ENCODE assay signal across 8 cellular contexts in genomic region chr1:244801246-244801645, GRCh38. TPM values are rescaled to one million over a fixed set of nuclear protein-coding genes. Genes with fewer than 3 reads are reported as not detected.
A peak's percentile ranks its signal among the peaks of the same experiment; 100 is the strongest.
DNase-seq lines count a peak whose midpoint lies in the region; ATAC-seq and TF ChIP-seq lines count a peak whose summit lies in the region.

No MANE protein-coding gene starts in this region.

- no peaks in the 10 kb centered on the region for H3K4me1 ChIP-seq in naive thymus-derived CD4-positive, alpha-beta T cell (ENCODE audit: control insufficient read depth in 2 of 2, insufficient read depth in 2 of 2, low read length in 2 of 2)

- H3K9me3 Mint-ChIP-seq in activated CD4-positive, alpha-beta T cell treated with anti-CD3 and anti-CD28 coated beads, Interleukin-2, amount 10 ng/mL, durations not matched to agents 7 days and 5 days, result no peaks in the 10 kb centered on the region
- no peaks in the 10 kb centered on the region for H3K9me3 Mint-ChIP-seq in naive thymus-derived CD4-positive, alpha-beta T cell
- no peaks in the 10 kb centered on the region for H3K9me3 Mint-ChIP-seq in type B pancreatic cell

- no peaks in the 10 kb centered on the region for H3K36me3 ChIP-seq in naive thymus-derived CD4-positive, alpha-beta T cell (ENCODE audit: control insufficient read depth in 2 of 3, insufficient read depth in 3 of 3, low read length in 3 of 3)

- H3K4me1 Mint-ChIP-seq in activated CD4-positive, alpha-beta T cell treated with anti-CD3 and anti-CD28 coated beads, Interleukin-2, amount 10 ng/mL, durations not matched to agents 7 days and 5 days, result no peaks in the 10 kb centered on the region
- H3K4me1 Mint-ChIP-seq in naive thymus-derived CD4-positive, alpha-beta T cell, result peaks cover 0 to 5% (median 3%) of the 10 kb centered on the region in 7 donors
- H3K4me1 Mint-ChIP-seq in type B pancreatic cell (ENCODE audit: unreplicated experiment), result no peaks in the 10 kb centered on the region

- no peaks in the 10 kb centered on the region for H3K9me3 ChIP-seq in naive thymus-derived CD4-positive, alpha-beta T cell (ENCODE audit: control insufficient read depth in 2 of 3, low read length in 3 of 3)

- no peak overlapping the region for H3K4me3 Mint-ChIP-seq in activated CD4-positive, alpha-beta T cell treated with anti-CD3 and anti-CD28 coated beads, Interleukin-2, amount 10 ng/mL, durations not matched to agents 7 days and 5 days
- peak overlapping the region in 4 of 10 donors; percentile 32 to 47 (median 40) for H3K4me3 Mint-ChIP-seq in naive thymus-derived CD4-positive, alpha-beta T cell
- no peak overlapping the region for H3K4me3 Mint-ChIP-seq in type B pancreatic cell

- CTCF ChIA-PET in activated CD4-positive, alpha-beta T cell treated with anti-CD3 and anti-CD28 coated beads, Interleukin-2, amount 10 ng/mL, durations not matched to agents 7 days and 5 days (lab: Charles Lee), result interaction anchor here (0.6 to 2.1 kb wide), 9 partner anchors 13 to 243 kb away, joined by 3 to 10 read pairs (median 3); no protein-coding TSS in a partner anchor
- CTCF ChIA-PET in naive thymus-derived CD4-positive, alpha-beta T cell (lab: Charles Lee), result interaction anchor here (0.6 to 3.1 kb wide), 26 partner anchors 9 to 270 kb away, joined by 3 to 55 read pairs (median 4); a partner anchor contains a TSS

- POLR2A ChIA-PET in activated CD4-positive, alpha-beta T cell treated with anti-CD3 and anti-CD28 coated beads, Interleukin-2, amount 10 ng/mL, durations not matched to agents 7 days and 5 days (lab: Charles Lee), result interaction anchor here (0.7 kb wide), 1 partner anchor 34 kb away, joined by 3 read pairs; no protein-coding TSS in a partner anchor
- POLR2A ChIA-PET in naive thymus-derived CD4-positive, alpha-beta T cell (lab: Charles Lee), result interaction anchor here (0.8 to 3.1 kb wide), 6 partner anchors 33 to 241 kb away, joined by 3 to 25 read pairs (median 6); no protein-coding TSS in a partner anchor

- peak; percentile 47 for DNase-seq in Daoy (ENCODE audit: low read depth)
- peak; percentile 21 for DNase-seq in NCI-H1092 treated with DMSO at 0.1 percent for 48 hours (lab: John Stamatoyannopoulos, UW)
- peak; percentile 57 for DNase-seq in activated CD4-positive, alpha-beta T cell treated with anti-CD3 and anti-CD28 coated beads, Interleukin-2, amount 10 ng/mL, durations not matched to agents 7 days and 5 days
- peak; percentile 37 for DNase-seq in effector CD4-positive, alpha-beta T cell
- peak; percentile 14 to 63 (median 45) for DNase-seq in naive thymus-derived CD4-positive, alpha-beta T cell
- no peak for DNase-seq in type B pancreatic cell (ENCODE audit: extremely low spot score, unreplicated experiment)

- peak; percentile 84 for ATAC-seq in GM21825 (IDR thresholded peaks at IDR 0.05; ENCODE audit: unreplicated experiment)
- peak; percentile 86 for ATAC-seq in naive thymus-derived CD4-positive, alpha-beta T cell
- no peak for ATAC-seq in GM21515 (IDR thresholded peaks at IDR 0.05; ENCODE audit: unreplicated experiment)

- H3K27ac Mint-ChIP-seq in activated CD4-positive, alpha-beta T cell treated with anti-CD3 and anti-CD28 coated beads, Interleukin-2, amount 10 ng/mL, durations not matched to agents 7 days and 5 days, result no peak overlapping the region
- peak overlapping the region in 2 of 9 donors; percentile 36 to 77 for H3K27ac Mint-ChIP-seq in naive thymus-derived CD4-positive, alpha-beta T cell
- no peak overlapping the region for H3K27ac Mint-ChIP-seq in type B pancreatic cell

- peak; percentile 75 for TF ChIP-seq CTCF in type B pancreatic cell (conservative IDR thresholded peaks at IDR 0.05)

- no peak overlapping the region for H3K4me3 ChIP-seq in naive thymus-derived CD4-positive, alpha-beta T cell (ENCODE audit: low read length)

- no peaks in the 10 kb centered on the region for H3K27me3 Mint-ChIP-seq in activated CD4-positive, alpha-beta T cell treated with anti-CD3 and anti-CD28 coated beads, Interleukin-2, amount 10 ng/mL, durations not matched to agents 7 days and 5 days
- peaks cover 0 to 4% (median 0%) of the 10 kb centered on the region in 5 donors for H3K27me3 Mint-ChIP-seq in naive thymus-derived CD4-positive, alpha-beta T cell
- no peaks in the 10 kb centered on the region for H3K27me3 Mint-ChIP-seq in type B pancreatic cell

- H3K36me3 Mint-ChIP-seq in activated CD4-positive, alpha-beta T cell treated with anti-CD3 and anti-CD28 coated beads, Interleukin-2, amount 10 ng/mL, durations not matched to agents 7 days and 5 days (ENCODE audit: low read depth), result no peaks in the 10 kb centered on the region
- H3K36me3 Mint-ChIP-seq in naive thymus-derived CD4-positive, alpha-beta T cell, result no peaks in the 10 kb centered on the region
- H3K36me3 Mint-ChIP-seq in type B pancreatic cell, result no peaks in the 10 kb centered on the region

- no peak overlapping the region for H3K27ac ChIP-seq in naive thymus-derived CD4-positive, alpha-beta T cell (ENCODE audit: low read depth, low read length)

- H3K27me3 ChIP-seq in naive thymus-derived CD4-positive, alpha-beta T cell (ENCODE audit: control insufficient read depth in 2 of 2, insufficient read depth in 2 of 2, low read length in 2 of 2), result no peaks in the 10 kb centered on the region

- intact Hi-C loops in naive thymus-derived CD4-positive, alpha-beta T cell (cut with micrococcal nuclease), result loop anchor here (1.0 to 5.0 kb wide), 8 partner anchors 32 to 241 kb away; partner anchors contain the start of gene COX20 (in 1 of the 2)

RNA-seq across cellular contexts. Expression of gene COX20, which starts 34.2 kb away (rescaled TPM):
- total RNA-seq in Daoy (2014; rRNA removed; shearing (Covaris generic)), result 53.8 and 94.6 TPM in 2 replicates
- 10 to 100 TPM; 29.8 to 32.9 TPM for total RNA-seq in activated CD4-positive, alpha-beta T cell treated with anti-CD3 and anti-CD28 coated beads, Interleukin-2, amount 10 ng/mL, durations not matched to agents 7 days and 5 days
- 10 to 100 TPM; 23.5 to 31.0 (median 27.8) TPM for total RNA-seq in naive thymus-derived CD4-positive, alpha-beta T cell
- polyA plus RNA-seq in naive thymus-derived CD4-positive, alpha-beta T cell, result 10 to 100 TPM; 17.1 to 43.7 TPM
- total RNA-seq in type B pancreatic cell (ENCODE audit: low replicate concordance), result 22.7 TPM in 2 replicates
